In genomic region chr1:24724345-24725208, GRCh38 we compare ENCODE assay signal across 9 cellular contexts. TPM values are rescaled to one million over a fixed set of nuclear protein-coding genes. Genes with fewer than 3 reads are reported as not detected.
DNase-seq lines count a peak whose midpoint lies in the region; ATAC-seq and TF ChIP-seq lines count a peak whose summit lies in the region.
"Had no signal": no experiment of that assay in that cellular context is flagged by ENCODE, and none has a peak within 500 bp of the region (broad histone marks: within the 10 kb centered on the region; RNA-seq: fewer than 3 reads in every experiment).

No MANE protein-coding gene starts in this region.

- H3K27ac ChIP-seq in cardiac muscle cell = peak overlapping the region; percentile 36
- peak overlapping the region in 1 of 2 donors; percentile 51 for H3K27ac ChIP-seq in right atrium auricular region
- H3K27ac ChIP-seq in right lobe of liver = peak overlapping the region in 1 of 3 donors; percentile 24
- peak overlapping the region; percentile 28 to 40 for H3K27ac ChIP-seq in uterus

- TF ChIP-seq CTCF in cardiac muscle cell (IDR thresholded peaks at IDR 0.05; ENCODE audit: low read depth, low read length) (no peak), right atrium auricular region (IDR thresholded peaks at IDR 0.05) (no peak), right lobe of liver (IDR thresholded peaks at IDR 0.05) (no peak), uterus (IDR thresholded peaks at IDR 0.05) (no peak)

- DNase-seq in cardiac muscle cell (ENCODE audit: low read depth in 1 of 2, low spot score in 1 of 2) = peak; percentile 42 to 85
- no peak for DNase-seq in right atrium auricular region (ENCODE audit: low spot score)
- peak; percentile 96 for DNase-seq in brain pericyte (ENCODE audit: low read depth, low spot score)
- DNase-seq in right lobe of liver = no peak
- DNase-seq in uterus = no peak
- DNase-seq in activated effector memory CD4-positive, alpha-beta T cell treated with anti-CD3 and anti-CD28 coated beads, Interleukin-2, amount 50 U/mL, for 16 hours = no peak
- DNase-seq: AML-193 had no signal

- intact Hi-C loops in right lobe of liver (cut with DNase I) = no loop called here
- intact Hi-C loops in uterus (cut with DNase I; ENCODE audit: low total_unique reads) = no loop called here

- TF ChIP-seq POLR2A in right lobe of liver (IDR thresholded peaks at IDR 0.05) (no peak), uterus (IDR thresholded peaks at IDR 0.05) (no peak)

- H3K4me3 ChIP-seq in cardiac muscle cell (no peak overlapping the region), right atrium auricular region (no peak overlapping the region), right lobe of liver (no peak overlapping the region), uterus (no peak overlapping the region)

- H3K36me3 ChIP-seq in cardiac muscle cell (no peaks in the 10 kb centered on the region), right atrium auricular region (no peaks in the 10 kb centered on the region), right lobe of liver (no peaks in the 10 kb centered on the region), uterus (no peaks in the 10 kb centered on the region)

- no peaks in the 10 kb centered on the region for H3K4me1 ChIP-seq in cardiac muscle cell (ENCODE audit: low read depth)
- H3K4me1 ChIP-seq in right atrium auricular region = peaks cover 0 to 55% of the 10 kb centered on the region in 2 donors
- no peaks in the 10 kb centered on the region for H3K4me1 ChIP-seq in right lobe of liver
- H3K4me1 ChIP-seq in uterus = peaks cover 0 to 4% of the 10 kb centered on the region in 2 donors

- H3K9me3 ChIP-seq in cardiac muscle cell (ENCODE audit: low read depth) = no peaks in the 10 kb centered on the region
- no peaks in the 10 kb centered on the region for H3K9me3 ChIP-seq in right atrium auricular region
- no peaks in the 10 kb centered on the region for H3K9me3 ChIP-seq in right lobe of liver
- no peaks in the 10 kb centered on the region for H3K9me3 ChIP-seq in uterus

- ATAC-seq in right lobe of liver (peak in 3 of 4 donors; percentile 9 to 22 (median 21)), GM18873 (IDR thresholded peaks at IDR 0.05; ENCODE audit: low FRiP score, unreplicated experiment) (no peak)
- ATAC-seq in activated CD4-positive, CD25-positive, alpha-beta regulatory T cell treated with anti-CD3 and anti-CD28 coated beads, Interleukin-2, amount 50 U/mL, for 24 hours = no peak

- H3K27me3 ChIP-seq in cardiac muscle cell (no peaks in the 10 kb centered on the region), right atrium auricular region (no peaks in the 10 kb centered on the region), right lobe of liver (no peaks in the 10 kb centered on the region), uterus (no peaks in the 10 kb centered on the region)

- 67% methylated on average over 8 of the region's 13 CpGs for WGBS in right lobe of liver (ENCODE audit: insufficient coverage, low coverage, low lambda C conversion rate, missing lambda C conversion rate)

RNA-seq across cellular contexts. Expression of gene CLIC4, which starts 20.7 kb away (rescaled TPM):
- total RNA-seq in cardiac muscle cell = 174 and 361 TPM in 2 replicates
- polyA plus RNA-seq in cardiac muscle cell = 136 and 221 TPM in 2 replicates
- total RNA-seq in right atrium auricular region = 100 to 1,000 TPM; 236 to 265 TPM
- 10 to 100 TPM; 35.0 to 63.6 (median 44.3) TPM for total RNA-seq in right lobe of liver
- total RNA-seq in uterus = 100 to 1,000 TPM; 294 to 434 (median 374) TPM

Comparison
In these comparisons a context has a peak if more than half of its experiments do, and no peak if none do; other contexts are left out.
1. DNase-seq: peak in cardiac muscle cell (2 of 2) and brain pericyte (single experiment); none in right atrium auricular region (single experiment), right lobe of liver (0 of 3), uterus (0 of 2) and activated effector memory CD4-positive, alpha-beta T cell treated with anti-CD3 and anti-CD28 coated beads, Interleukin-2, amount 50 U/mL, for 16 hours (single experiment).
2. ATAC-seq: peak in right lobe of liver (3 of 4); none in activated CD4-positive, CD25-positive, alpha-beta regulatory T cell treated with anti-CD3 and anti-CD28 coated beads, Interleukin-2, amount 50 U/mL, for 24 hours (0 of 2) and GM18873 (single experiment).